ENCODE assay signal across 1 cellular context in genomic region chr11:16977136-16978020, GRCh38.
A peak's percentile ranks its signal among the peaks of the same experiment; 100 is the strongest.
TF ChIP-seq lines count a peak whose summit lies in the region.

No MANE protein-coding gene starts in this region.

TF ChIP-seq in H1, 55 proteins besides CTCF, POLR2A, EP300 and RAD21:
- TF ChIP-seq KDM1A (IDR thresholded peaks at IDR 0.05; ENCODE audit: borderline replicate concordance, low read length), result peak; percentile 84; the same call in 1 of the 2 replicates
- TF ChIP-seq HDAC2 (IDR thresholded peaks at IDR 0.05; ENCODE audit: borderline replicate concordance in 1 of 2, low read depth in 2 of 2, low read length in 2 of 2), result 0 out of 4 replicates have a peak, but pooled peaks of 1 of the 2 experiments have one; percentile 79
- no peak for TF ChIP-seq SAP30 (IDR thresholded peaks at IDR 0.05; ENCODE audit: insufficient read depth, insufficient replicate concordance, low read length)
- TF ChIP-seq MAX (IDR thresholded peaks at IDR 0.05), result no peak
- no peak for TF ChIP-seq NANOG (IDR thresholded peaks at IDR 0.05; ENCODE audit: insufficient read depth, low read depth, low read length, poor library complexity, severe bottlenecking)
- TF ChIP-seq BRCA1 (IDR thresholded peaks at IDR 0.05; ENCODE audit: low read depth, low read length), result no peak
- no peak for TF ChIP-seq CHD7 (IDR thresholded peaks at IDR 0.05; ENCODE audit: insufficient replicate concordance, low read length)
- TF ChIP-seq JUND (IDR thresholded peaks at IDR 0.05; ENCODE audit: low read length), result no peak
- no peak for TF ChIP-seq CEBPB (IDR thresholded peaks at IDR 0.05; ENCODE audit: low read depth, low read length)
